2 cellular contexts compared by ENCODE assay signal in genomic region chr2:228086561-228086960, GRCh38.
"Had no signal": no experiment of that assay in that cellular context is flagged by ENCODE, and none has a peak within 500 bp of the region (broad histone marks: within the 10 kb centered on the region; RNA-seq: fewer than 3 reads in every experiment).

No MANE protein-coding gene starts in this region.

- DNase-seq: GDM1, GF-D8 had no signal
